In the genomic region with DNA sequence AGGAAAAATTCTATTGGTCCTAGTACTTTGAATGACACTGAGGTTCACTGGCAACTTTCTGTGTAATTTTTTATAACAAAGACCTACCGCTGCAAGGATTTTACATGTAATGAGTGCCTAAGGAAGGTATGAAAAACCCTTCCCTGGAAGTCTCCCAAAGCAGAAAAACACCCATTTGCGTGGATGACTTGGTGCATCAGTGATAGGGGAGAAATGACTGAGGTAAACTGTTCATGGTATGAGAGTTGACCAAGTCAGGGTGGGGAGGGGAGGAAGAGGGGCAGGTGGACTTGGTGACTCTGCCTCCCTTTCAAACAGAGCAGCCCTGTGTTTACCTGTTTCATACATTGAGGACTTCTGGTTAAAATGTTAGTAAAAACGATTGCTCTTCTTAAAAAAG, we compare ENCODE assay signal across 20 cellular contexts.
A peak's percentile ranks its signal among the peaks of the same experiment; 100 is the strongest.
DNase-seq lines count a peak whose midpoint lies in the region; ATAC-seq, FAIRE-seq and TF ChIP-seq lines count a peak whose summit lies in the region.
"Had no signal": no experiment of that assay in that cellular context is flagged by ENCODE, and none has a peak within 500 bp of the region (broad histone marks: within the 10 kb centered on the region; RNA-seq: fewer than 3 reads in every experiment).

No MANE protein-coding gene starts in this region.

- DNase-seq in SK-N-SH (no peak), astrocyte of the spinal cord (ENCODE audit: low read depth, low spot score) (peak; percentile 36), keratinocyte (ENCODE audit: low read depth, low spot score) (no peak), tibial artery (no peak), vagina (ENCODE audit: extremely low spot score in 2 of 2) (no peak), posterior cingulate gyrus (no peak)
- no peak for DNase-seq in natural killer cell treated with Interleukin-12 subunit alpha and Interleukin-12 subunit beta and Interleukin-15 and Interleukin-18, amount 100 ng/mL, for 72 hours (ENCODE audit: low spot score)
- DNase-seq: 8988T; activated CD4-positive, alpha-beta T cell treated with anti-CD3 and anti-CD28 coated beads, Interleukin-2, amount 50 U/mL, for 4 hours; colonic mucosa; KBM-7; left colon; midbrain; NCI-H2029 treated with DMSO at 0.1 percent for 48 hours; NCI-H510A treated with DMSO at 0.1 percent for 48 hours; T-helper 1 cell had no signal

- FAIRE-seq in keratinocyte (lab: Jason Lieb, UNC): no peak

- CTCF ChIA-PET in SK-N-SH (lab: Yijun Ruan, JAX): no interaction called here

- intact Hi-C loops in tibial artery (cut with DNase I; ENCODE audit: low total_unique reads) (no loop called here), vagina (cut with DNase I) (no loop called here), posterior cingulate gyrus (cut with DNase I) (no loop called here)

- TF ChIP-seq CTCF in SK-N-SH (IDR thresholded peaks at IDR 0.05) (no peak), astrocyte of the spinal cord (IDR thresholded peaks at IDR 0.05; ENCODE audit: low read depth, low read length) (no peak), keratinocyte (optimal IDR thresholded peaks at IDR 0.05 in 1 of 3, IDR thresholded peaks at IDR 0.05 in 1 of 3, conservative IDR thresholded peaks at IDR 0.05 in 1 of 3; ENCODE audit: extremely low read depth in 1 of 3, insufficient read depth in 2 of 3, low read length in 3 of 3) (no peak), tibial artery (IDR thresholded peaks at IDR 0.05) (no peak), vagina (IDR thresholded peaks at IDR 0.05) (no peak)

- H3K4me3 Mint-ChIP-seq in natural killer cell treated with Interleukin-12 subunit alpha and Interleukin-12 subunit beta and Interleukin-15 and Interleukin-18, amount 100 ng/mL, for 72 hours: no peak overlapping the region

- H3K9me3 ChIP-seq in SK-N-SH (no peaks in the 10 kb centered on the region), keratinocyte (ENCODE audit: control insufficient read depth, low read depth, low read length) (no peaks in the 10 kb centered on the region), tibial artery (no peaks in the 10 kb centered on the region), vagina (no peaks in the 10 kb centered on the region)
- H3K9me3 ChIP-seq: colonic mucosa, gastroesophageal sphincter, neutrophil, tibial nerve had no signal

- H3K4me3 ChIP-seq in SK-N-SH (ENCODE audit: low read depth in 2 of 2, low read length in 1 of 2) (0 out of 4 replicates have a peak overlapping the region, but pooled peaks of 1 of the 2 experiments have one; percentile 1), astrocyte of the spinal cord (ENCODE audit: low read depth, low read length) (no peak overlapping the region), keratinocyte (ENCODE audit: control insufficient read depth in 2 of 3, extremely low read depth in 1 of 3, insufficient read depth in 2 of 3, low read depth in 1 of 3, low read length in 3 of 3) (no peak overlapping the region), tibial artery (no peak overlapping the region), vagina (no peak overlapping the region)
- H3K4me3 ChIP-seq: colonic mucosa, gastroesophageal sphincter, tibial nerve had no signal

- no peak for TF ChIP-seq RAD21 in SK-N-SH (IDR thresholded peaks at IDR 0.05; ENCODE audit: low read length)

- no peak overlapping the region for H2AFZ ChIP-seq in SK-N-SH (ENCODE audit: low read depth)
- H2AFZ ChIP-seq in keratinocyte (ENCODE audit: control insufficient read depth, low read length): no peak overlapping the region

- in situ Hi-C loops in astrocyte of the spinal cord (cut with HindIII; ENCODE audit: low sequenced_read_pairs): no loop called here

- dilution Hi-C loops in keratinocyte (cut with MboI; ENCODE audit: extremely low pct_ligation_motif_present, low sequenced_read_pairs): no loop called here

- H3K36me3 ChIP-seq in SK-N-SH (replicated peaks in 1 of 2; ENCODE audit: control insufficient read depth in 1 of 2, insufficient read depth in 2 of 2, low read length in 1 of 2): peaks cover 0 to 46% of the 10 kb centered on the region in 2 experiments
- H3K36me3 ChIP-seq in keratinocyte (ENCODE audit: control insufficient read depth in 2 of 2, extremely low read depth in 1 of 2, insufficient read depth in 2 of 2, low read length in 2 of 2): peaks cover 3 to 5% of the 10 kb centered on the region in 2 experiments
- H3K36me3 ChIP-seq in tibial artery: no peaks in the 10 kb centered on the region
- H3K36me3 ChIP-seq in vagina: no peaks in the 10 kb centered on the region
- H3K36me3 ChIP-seq: colonic mucosa, gastroesophageal sphincter, neutrophil, tibial nerve had no signal

- H3K4me2 ChIP-seq in SK-N-SH: peak overlapping the region; percentile 68
- H3K4me2 ChIP-seq in keratinocyte (ENCODE audit: control insufficient read depth, extremely low read depth, insufficient read depth, low read depth, low read length): peak overlapping the region; percentile 70

- peaks cover 77% of the 10 kb centered on the region for H3F3A ChIP-seq in SK-N-SH (replicated peaks; ENCODE audit: insufficient read depth)

- H3K79me2 ChIP-seq in SK-N-SH (ENCODE audit: insufficient read depth) (peaks cover 96% of the 10 kb centered on the region), keratinocyte (ENCODE audit: control insufficient read depth, insufficient read depth, low read length) (peaks cover 87% of the 10 kb centered on the region)

- 40% methylated on average over 3 of the region's 3 CpGs for WGBS in SK-N-SH (ENCODE audit: low lambda C conversion rate)

- POLR2A ChIA-PET in SK-N-SH (lab: Yijun Ruan, JAX): no interaction called here

- no peak for TF ChIP-seq EP300 in SK-N-SH (IDR thresholded peaks at IDR 0.05; ENCODE audit: borderline replicate concordance in 1 of 2, low read depth in 1 of 2, low read length in 1 of 2)

- peaks cover 2% of the 10 kb centered on the region for H3K9me1 ChIP-seq in keratinocyte (ENCODE audit: control insufficient read depth, extremely low read depth, insufficient read depth, low read length)

- peaks cover 20 to 28% of the 10 kb centered on the region in 2 donors for H3K27me3 Mint-ChIP-seq in natural killer cell treated with Interleukin-12 subunit alpha and Interleukin-12 subunit beta and Interleukin-15 and Interleukin-18, amount 100 ng/mL, for 72 hours

- H3K27ac Mint-ChIP-seq in natural killer cell treated with Interleukin-12 subunit alpha and Interleukin-12 subunit beta and Interleukin-15 and Interleukin-18, amount 100 ng/mL, for 72 hours: no peak overlapping the region

- H3K9ac ChIP-seq in SK-N-SH (peak overlapping the region; percentile 82), keratinocyte (ENCODE audit: control insufficient read depth, extremely low read depth, insufficient read depth, low read length) (no peak overlapping the region)

- H4K20me1 ChIP-seq in SK-N-SH (ENCODE audit: insufficient read depth): no peaks in the 10 kb centered on the region
- no peaks in the 10 kb centered on the region for H4K20me1 ChIP-seq in keratinocyte (ENCODE audit: control insufficient read depth, extremely low read depth, insufficient read depth, low read length)

- H3K36me3 Mint-ChIP-seq in natural killer cell treated with Interleukin-12 subunit alpha and Interleukin-12 subunit beta and Interleukin-15 and Interleukin-18, amount 100 ng/mL, for 72 hours: no peaks in the 10 kb centered on the region

- no peaks in the 10 kb centered on the region for H3K9me3 Mint-ChIP-seq in natural killer cell treated with Interleukin-12 subunit alpha and Interleukin-12 subunit beta and Interleukin-15 and Interleukin-18, amount 100 ng/mL, for 72 hours

- ATAC-seq in SK-N-SH treated with all-trans-retinoic acid at 6 μM for 48 hours: no peak
- no peak for ATAC-seq in natural killer cell treated with Interleukin-12 subunit alpha and Interleukin-12 subunit beta and Interleukin-15 and Interleukin-18, amount 100 ng/mL, for 72 hours
- ATAC-seq: gastroesophageal sphincter, left colon had no signal

- H3K4me1 ChIP-seq in SK-N-SH (ENCODE audit: control insufficient read depth in 1 of 2, insufficient read depth in 2 of 2, low read depth in 1 of 2, low read length in 1 of 2): peaks cover 51 to 85% of the 10 kb centered on the region in 2 experiments
- peaks cover 71% of the 10 kb centered on the region for H3K4me1 ChIP-seq in keratinocyte (ENCODE audit: control insufficient read depth, extremely low read depth, insufficient read depth, low read length)
- peaks cover 0 to 94% (median 52%) of the 10 kb centered on the region in 4 donors for H3K4me1 ChIP-seq in tibial artery
- H3K4me1 ChIP-seq in vagina: peaks cover 49% of the 10 kb centered on the region
- H3K4me1 ChIP-seq: colonic mucosa had no signal

- TF ChIP-seq POLR2A in vagina (IDR thresholded peaks at IDR 0.05): no peak

- H3K27ac ChIP-seq in SK-N-SH (ENCODE audit: low read depth in 2 of 2, low read length in 1 of 2): peak overlapping the region; percentile 94 to 98
- peak overlapping the region; percentile 66 for H3K27ac ChIP-seq in keratinocyte (ENCODE audit: control insufficient read depth, insufficient read depth, low read length)
- peak overlapping the region; percentile 63 to 75 for H3K27ac ChIP-seq in tibial artery
- H3K27ac ChIP-seq in vagina: no peak overlapping the region
- H3K27ac ChIP-seq: colonic mucosa, gastroesophageal sphincter, neutrophil had no signal

- H3K27me3 ChIP-seq in SK-N-SH (ENCODE audit: insufficient read depth): no peaks in the 10 kb centered on the region
- H3K27me3 ChIP-seq in keratinocyte (ENCODE audit: control insufficient read depth, extremely low read depth, insufficient read depth, low read length): no peaks in the 10 kb centered on the region
- no peaks in the 10 kb centered on the region for H3K27me3 ChIP-seq in tibial artery
- H3K27me3 ChIP-seq in vagina: no peaks in the 10 kb centered on the region
- H3K27me3 ChIP-seq: colonic mucosa, gastroesophageal sphincter, neutrophil, tibial nerve had no signal

- H3K4me1 Mint-ChIP-seq in natural killer cell treated with Interleukin-12 subunit alpha and Interleukin-12 subunit beta and Interleukin-15 and Interleukin-18, amount 100 ng/mL, for 72 hours (ENCODE audit: low read depth in 2 of 2): no peaks in the 10 kb centered on the region

- H3K9me2 ChIP-seq in SK-N-SH: no peaks in the 10 kb centered on the region

TF ChIP-seq in SK-N-SH treated with all-trans-retinoic acid at 6 μM for 48 hours, 23 proteins besides CTCF, POLR2A, EP300 and RAD21 (continues in another document):
- no peak for TF ChIP-seq ZNF565 (CRISPR knock-in tag; conservative IDR thresholded peaks at IDR 0.05; ENCODE audit: low read depth)
- TF ChIP-seq TCF4 (CRISPR knock-in tag; IDR thresholded peaks at IDR 0.05; ENCODE audit: borderline replicate concordance): no peak
